Comparison of ENCODE assay signal across 22 cellular contexts in the genomic region with DNA sequence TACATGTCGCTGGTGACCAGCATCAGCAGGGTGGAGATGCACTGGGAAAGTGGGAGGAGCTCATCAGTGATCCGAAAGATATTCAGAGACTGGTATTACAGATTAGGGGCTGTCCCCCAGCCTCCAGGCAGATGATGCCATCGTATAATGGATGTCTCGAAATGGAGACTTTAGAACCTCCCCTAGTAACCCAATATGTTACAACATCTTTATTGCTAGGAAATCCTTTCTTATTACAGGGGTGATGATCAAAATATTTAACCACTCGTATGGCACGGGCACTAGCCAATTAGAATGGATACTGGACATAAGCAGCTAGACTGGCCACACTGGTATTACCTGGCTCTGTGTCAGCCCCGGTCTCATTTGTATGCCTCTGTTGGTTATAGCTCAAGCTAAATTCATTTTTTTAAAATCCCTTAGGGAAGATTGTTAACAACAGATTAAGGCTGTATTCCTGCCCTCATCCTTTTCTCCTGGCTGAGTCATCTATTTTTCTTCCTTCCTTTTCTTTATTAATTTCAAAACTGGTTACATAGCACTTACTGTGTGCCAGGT. TPM values are rescaled to one million over a fixed set of nuclear protein-coding genes. Genes with fewer than 3 reads are reported as not detected.
A peak's percentile ranks its signal among the peaks of the same experiment; 100 is the strongest.
DNase-seq lines count a peak whose midpoint lies in the region; ATAC-seq, FAIRE-seq and TF ChIP-seq lines count a peak whose summit lies in the region.
"Had no signal": no experiment of that assay in that cellular context is flagged by ENCODE, and none has a peak within 500 bp of the region (broad histone marks: within the 10 kb centered on the region; RNA-seq: fewer than 3 reads in every experiment).

No MANE protein-coding gene starts in this region.

- no peak overlapping the region for H3K27ac ChIP-seq in endothelial cell of umbilical vein (ENCODE audit: insufficient read depth, low read depth, low read length)
- H3K27ac ChIP-seq in neutrophil = peak overlapping the region; percentile 50
- no peak overlapping the region for H3K27ac ChIP-seq in coronary artery
- H3K27ac ChIP-seq in gastroesophageal sphincter = peak overlapping the region in 2 of 4 donors; percentile 56 to 70
- H3K27ac ChIP-seq: GM23248 had no signal

- no peaks in the 10 kb centered on the region for H3K9me1 ChIP-seq in endothelial cell of umbilical vein (replicated peaks; ENCODE audit: control insufficient read depth, extremely low read depth, insufficient read depth, low read length)

- H2AFZ ChIP-seq in endothelial cell of umbilical vein (ENCODE audit: low read depth, low read length) = no peak overlapping the region
- H2AFZ ChIP-seq: GM23248 had no signal

- CTCF ChIA-PET in MCF 10A (lab: Yijun Ruan, JAX) = interaction anchor here (0.6 to 20.7 kb wide), 8 partner anchors 9 to 196 kb away, joined by 3 to 766 read pairs (median 4); partner anchors contain the start of gene SLC7A8
- CTCF ChIA-PET in endothelial cell of umbilical vein (lab: Charles Lee) = interaction anchor here (0.8 to 14.5 kb wide), 5 partner anchors 9 to 53 kb away, joined by 3 to 1289 read pairs (median 6); partner anchors contain the start of gene SLC7A8
- CTCF ChIA-PET in activated naive CD4-positive, alpha-beta T cell treated with anti-CD3 and anti-CD28 coated beads for 36 hours (lab: Charles Lee) = interaction anchor here (0.9 to 4.5 kb wide), 6 partner anchors 8 to 107 kb away, joined by 3 to 24 read pairs (median 4); no protein-coding TSS in a partner anchor

- POLR2A ChIA-PET in MCF 10A (lab: Yijun Ruan, JAX) (interaction anchor here (0.6 to 2.2 kb wide), 12 partner anchors 9 to 172 kb away, joined by 3 to 11 read pairs (median 4); partner anchors contain the start of genes ACIN1, C14orf119 and SLC7A8), endothelial cell of umbilical vein (lab: Charles Lee) (no interaction called here)

- H3K9me3 ChIP-seq in endothelial cell of umbilical vein (replicated peaks; ENCODE audit: control insufficient read depth, insufficient read depth, low read length) (no peaks in the 10 kb centered on the region), neutrophil (no peaks in the 10 kb centered on the region), gastroesophageal sphincter (no peaks in the 10 kb centered on the region)
- H3K9me3 ChIP-seq: MG63 had no signal

- BruUV-seq in MCF 10A (replicated peaks; lab: Mats Ljungman, UMichigan) (no TSS peak), endothelial cell of umbilical vein (replicated peaks; lab: Mats Ljungman, UMichigan) (no TSS peak)

- dilution Hi-C loops in endothelial cell of umbilical vein (cut with MboI; ENCODE audit: extremely low pct_ligation_motif_present, low sequenced_read_pairs) = no loop called here

- 83 to 92% methylated on average over 7 of the region's 7 CpGs for whole genome bisulfite sequencing in gastroesophageal sphincter (ENCODE audit: low coverage in 1 of 2), 2 donors

- TF ChIP-seq POLR2A in endothelial cell of umbilical vein (IDR thresholded peaks at IDR 0.05; ENCODE audit: low read depth, low read length) (no peak), gastroesophageal sphincter (IDR thresholded peaks at IDR 0.05) (no peak)

- H3K79me2 ChIP-seq in endothelial cell of umbilical vein (ENCODE audit: control insufficient read depth, insufficient read depth, low read length) = no peaks in the 10 kb centered on the region

- H3K9me3 Mint-ChIP-seq in MCF 10A (ENCODE audit: unreplicated experiment) = no peaks in the 10 kb centered on the region
- no peaks in the 10 kb centered on the region for H3K9me3 Mint-ChIP-seq in activated naive CD4-positive, alpha-beta T cell treated with anti-CD3 and anti-CD28 coated beads for 36 hours
- H3K9me3 Mint-ChIP-seq: CD8-positive, alpha-beta memory T cell had no signal

- no peaks in the 10 kb centered on the region for H4K20me1 ChIP-seq in endothelial cell of umbilical vein (replicated peaks; ENCODE audit: control insufficient read depth, extremely low read depth, insufficient read depth, low read length)

- peaks cover 27% of the 10 kb centered on the region for H3K4me1 ChIP-seq in endothelial cell of umbilical vein (ENCODE audit: control insufficient read depth, extremely low read depth, insufficient read depth, low read length)
- H3K4me1 ChIP-seq in neutrophil (ENCODE audit: control insufficient read depth in 1 of 2, insufficient read depth in 1 of 2, low read depth in 1 of 2, low read length in 1 of 2) = peaks cover 47 to 49% of the 10 kb centered on the region in 2 experiments
- H3K4me1 ChIP-seq in gastroesophageal sphincter = peaks cover 0 to 32% (median 0%) of the 10 kb centered on the region in 3 donors

- intact Hi-C loops in MCF 10A (cut with micrococcal nuclease) = no loop called here
- intact Hi-C loops in endothelial cell of umbilical vein (cut with micrococcal nuclease) = no loop called here
- intact Hi-C loops in activated naive CD4-positive, alpha-beta T cell treated with anti-CD3 and anti-CD28 coated beads for 36 hours (cut with micrococcal nuclease) = loop anchor here (10.0 kb wide), 1 partner anchor 335 kb away; the partner anchor contains the start of gene NGDN

- H3K4me3 ChIP-seq in endothelial cell of umbilical vein (replicated peaks in 1 of 3; ENCODE audit: insufficient read depth in 1 of 3, low read depth in 1 of 3, low read length in 3 of 3) (no peak overlapping the region), neutrophil (ENCODE audit: low read depth in 1 of 2, low read length in 1 of 2) (no peak overlapping the region), coronary artery (no peak overlapping the region), gastroesophageal sphincter (no peak overlapping the region)
- H3K4me3 ChIP-seq: GM23248, MG63 had no signal

- TF ChIP-seq CTCF in MCF 10A (IDR thresholded peaks at IDR 0.05; ENCODE audit: unreplicated experiment) (no peak), endothelial cell of umbilical vein (IDR thresholded peaks at IDR 0.05; ENCODE audit: extremely low read depth in 1 of 2, insufficient read depth in 1 of 2, low read depth in 1 of 2, low read length in 2 of 2) (no peak), neutrophil (IDR thresholded peaks at IDR 0.05) (no peak), coronary artery (IDR thresholded peaks at IDR 0.05) (no peak), gastroesophageal sphincter (IDR thresholded peaks at IDR 0.05) (no peak)

- peak; percentile 73 for FAIRE-seq in endothelial cell of umbilical vein (lab: Jason Lieb, UNC)
- FAIRE-seq: D721Med had no signal

- H3K9ac ChIP-seq in endothelial cell of umbilical vein (replicated peaks; ENCODE audit: extremely low read depth, insufficient read depth, low read length) = no peak overlapping the region
- H3K9ac ChIP-seq: GM23248 had no signal

- peaks cover 26% of the 10 kb centered on the region for H3K4me1 Mint-ChIP-seq in MCF 10A (ENCODE audit: insufficient read depth, unreplicated experiment)
- H3K4me1 Mint-ChIP-seq in activated naive CD4-positive, alpha-beta T cell treated with anti-CD3 and anti-CD28 coated beads for 36 hours (ENCODE audit: low read depth) = peaks cover 1% of the 10 kb centered on the region

- ATAC-seq in gastroesophageal sphincter = no peak
- ATAC-seq: HCT116 had no signal

- H3K36me3 ChIP-seq in endothelial cell of umbilical vein (ENCODE audit: control insufficient read depth in 2 of 2, extremely low read depth in 1 of 2, insufficient read depth in 2 of 2, low read length in 2 of 2) (no peaks in the 10 kb centered on the region), neutrophil (no peaks in the 10 kb centered on the region), gastroesophageal sphincter (peaks cover 0 to 71% of the 10 kb centered on the region in 2 donors)
- H3K36me3 ChIP-seq: MG63 had no signal

- H3K27me3 ChIP-seq in endothelial cell of umbilical vein (ENCODE audit: control insufficient read depth in 2 of 2, insufficient read depth in 2 of 2, low read length in 2 of 2) (no peaks in the 10 kb centered on the region), neutrophil (no peaks in the 10 kb centered on the region), gastroesophageal sphincter (no peaks in the 10 kb centered on the region)
- H3K27me3 ChIP-seq: MG63 had no signal

- H3K4me3 Mint-ChIP-seq in MCF 10A (ENCODE audit: unreplicated experiment) = no peak overlapping the region
- H3K4me3 Mint-ChIP-seq in activated naive CD4-positive, alpha-beta T cell treated with anti-CD3 and anti-CD28 coated beads for 36 hours = no peak overlapping the region
- H3K4me3 Mint-ChIP-seq: CD8-positive, alpha-beta memory T cell had no signal

- in situ Hi-C loops in T47D (cut with HindIII; ENCODE audit: low pct_unique_long_range_greater_than_20kb, low sequenced_read_pairs) = no loop called here

- no peak for TF ChIP-seq EP300 in gastroesophageal sphincter (IDR thresholded peaks at IDR 0.05)

- H3K36me3 Mint-ChIP-seq in MCF 10A (ENCODE audit: insufficient read depth, unreplicated experiment) = no peaks in the 10 kb centered on the region
- no peaks in the 10 kb centered on the region for H3K36me3 Mint-ChIP-seq in activated naive CD4-positive, alpha-beta T cell treated with anti-CD3 and anti-CD28 coated beads for 36 hours (ENCODE audit: low read depth)
- H3K36me3 Mint-ChIP-seq: CD8-positive, alpha-beta memory T cell had no signal

- peak; percentile 75 to 90 for DNase-seq in T47D (ENCODE audit: low read depth in 1 of 2, low spot score in 1 of 2)
- DNase-seq in MCF 10A (ENCODE audit: unreplicated experiment) = no peak
- DNase-seq in endothelial cell of umbilical vein (ENCODE audit: low read depth, low spot score) = peak; percentile 57
- DNase-seq in activated naive CD4-positive, alpha-beta T cell treated with anti-CD3 and anti-CD28 coated beads for 36 hours = no peak
- no peak for DNase-seq in coronary artery (ENCODE audit: low spot score)
- DNase-seq in foreskin melanocyte = no peak
- DNase-seq: CD8-positive, alpha-beta memory T cell; DMS79; GM23248; KBM-7; MG63; NCI-H1092; NCI-H146; NCI-H2081; NCI-H748 treated with DMSO at 0.1 percent for 48 hours had no signal

- H3K27me3 Mint-ChIP-seq in MCF 10A (ENCODE audit: insufficient read depth, unreplicated experiment) = no peaks in the 10 kb centered on the region
- H3K27me3 Mint-ChIP-seq in activated naive CD4-positive, alpha-beta T cell treated with anti-CD3 and anti-CD28 coated beads for 36 hours (ENCODE audit: low read depth) = no peaks in the 10 kb centered on the region

- no peak overlapping the region for H3K27ac Mint-ChIP-seq in MCF 10A (ENCODE audit: low read depth, unreplicated experiment)
- no peak overlapping the region for H3K27ac Mint-ChIP-seq in activated naive CD4-positive, alpha-beta T cell treated with anti-CD3 and anti-CD28 coated beads for 36 hours
- H3K27ac Mint-ChIP-seq: CD8-positive, alpha-beta memory T cell had no signal

- H3K4me2 ChIP-seq in endothelial cell of umbilical vein (ENCODE audit: insufficient read depth, low read length) = peak overlapping the region; percentile 31

RNA-seq across cellular contexts. Expression of gene CEBPE, which starts 10.8 kb away (rescaled TPM):
- total RNA-seq in MCF 10A (2022) (not detected in 2 replicates), endothelial cell of umbilical vein (not detected in 2 replicates), gastroesophageal sphincter (not detected)
- polyA plus RNA-seq in endothelial cell of umbilical vein = not detected in 2 replicates
- polyA plus RNA-seq in endothelial cell of umbilical vein (2011; cell fraction: cytosol; rRNA removed) = not detected in 2 replicates
- polyA plus RNA-seq in endothelial cell of umbilical vein (2011; cell fraction: nucleus; rRNA removed) = not detected in 2 replicates
- polyA plus RNA-seq in endothelial cell of umbilical vein (2012) = not detected in 2 replicates
- polyA minus RNA-seq in endothelial cell of umbilical vein = not detected in 2 replicates
- polyA minus RNA-seq in endothelial cell of umbilical vein (2011; cell fraction: cytosol; rRNA and poly(A)+ RNA removed) = not detected
- not detected in 2 replicates for polyA minus RNA-seq in endothelial cell of umbilical vein (2011; cell fraction: nucleus; rRNA and poly(A)+ RNA removed)
- under 1 TPM; 0.37 to 0.43 TPM for total RNA-seq in activated naive CD4-positive, alpha-beta T cell treated with anti-CD3 and anti-CD28 coated beads for 36 hours
- total RNA-seq: A172, GM23248, NCI-H460 had no signal
- polyA plus RNA-seq: BJ; CD8-positive, alpha-beta memory T cell; GM23248 had no signal

RNA-seq across cellular contexts. Expression of gene CIROP, which starts 25.0 kb away (rescaled TPM):
- total RNA-seq in MCF 10A (2022) = not detected in 2 replicates
- total RNA-seq in endothelial cell of umbilical vein = not detected in 2 replicates
- not detected in 2 replicates for polyA plus RNA-seq in endothelial cell of umbilical vein
- polyA plus RNA-seq in endothelial cell of umbilical vein (2011; cell fraction: cytosol; rRNA removed) = not detected in 2 replicates
- not detected in 2 replicates for polyA plus RNA-seq in endothelial cell of umbilical vein (2011; cell fraction: nucleus; rRNA removed)
- not detected in 2 replicates for polyA plus RNA-seq in endothelial cell of umbilical vein (2012)
- polyA minus RNA-seq in endothelial cell of umbilical vein = not detected in 2 replicates
- polyA minus RNA-seq in endothelial cell of umbilical vein (2011; cell fraction: cytosol; rRNA and poly(A)+ RNA removed) = not detected
- polyA minus RNA-seq in endothelial cell of umbilical vein (2011; cell fraction: nucleus; rRNA and poly(A)+ RNA removed) = not detected in 2 replicates
- not detected for total RNA-seq in activated naive CD4-positive, alpha-beta T cell treated with anti-CD3 and anti-CD28 coated beads for 36 hours
- total RNA-seq in gastroesophageal sphincter = under 1 TPM in 2 of 4 donors, not detected in 2; 0.13 to 0.31 TPM
- total RNA-seq: A172; CD8-positive, alpha-beta memory T cell; GM23248; NCI-H460 had no signal
- polyA plus RNA-seq: CD8-positive, alpha-beta memory T cell; GM23248 had no signal

RNA-seq across cellular contexts. Expression of gene C14orf119, which starts 34.5 kb away (rescaled TPM):
- total RNA-seq in MCF 10A (2022) = 39.6 and 54.8 TPM in 2 replicates
- 55.5 and 58.3 TPM in 2 replicates for total RNA-seq in endothelial cell of umbilical vein
- 60.5 and 78.7 TPM in 2 replicates for polyA plus RNA-seq in endothelial cell of umbilical vein
- polyA plus RNA-seq in endothelial cell of umbilical vein (2011; cell fraction: cytosol; rRNA removed) = 62.7 and 64.0 TPM in 2 replicates
- polyA plus RNA-seq in endothelial cell of umbilical vein (2011; cell fraction: nucleus; rRNA removed) = 35.3 and 36.9 TPM in 2 replicates
- 55.9 and 63.8 TPM in 2 replicates for polyA plus RNA-seq in endothelial cell of umbilical vein (2012)
- 83.3 and 87.7 TPM in 2 replicates for polyA minus RNA-seq in endothelial cell of umbilical vein
- 22.7 TPM for polyA minus RNA-seq in endothelial cell of umbilical vein (2011; cell fraction: cytosol; rRNA and poly(A)+ RNA removed)
- polyA minus RNA-seq in endothelial cell of umbilical vein (2011; cell fraction: nucleus; rRNA and poly(A)+ RNA removed) = 9.8 and 21.1 TPM in 2 replicates
- total RNA-seq in activated naive CD4-positive, alpha-beta T cell treated with anti-CD3 and anti-CD28 coated beads for 36 hours = 10 to 100 TPM; 39.8 to 44.2 TPM
- total RNA-seq in gastroesophageal sphincter = 10 to 100 TPM; 31.3 to 38.2 (median 33.4) TPM

RNA-seq across cellular contexts. Expression of gene ACIN1, which starts 34.9 kb away (rescaled TPM):
- total RNA-seq in MCF 10A (2022) (197 and 213 TPM in 2 replicates), endothelial cell of umbilical vein (220 and 240 TPM in 2 replicates), gastroesophageal sphincter (100 to 1,000 TPM in 1 of 4 donors, 10 to 100 TPM in 3; 55.7 to 121 (median 91.8) TPM)
- 136 and 146 TPM in 2 replicates for polyA plus RNA-seq in endothelial cell of umbilical vein
- 91.2 and 98.2 TPM in 2 replicates for polyA plus RNA-seq in endothelial cell of umbilical vein (2011; cell fraction: cytosol; rRNA removed)
- 821 and 966 TPM in 2 replicates for polyA plus RNA-seq in endothelial cell of umbilical vein (2011; cell fraction: nucleus; rRNA removed)
- 112 and 141 TPM in 2 replicates for polyA plus RNA-seq in endothelial cell of umbilical vein (2012)
- polyA minus RNA-seq in endothelial cell of umbilical vein = 185 and 201 TPM in 2 replicates
- 46.6 TPM for polyA minus RNA-seq in endothelial cell of umbilical vein (2011; cell fraction: cytosol; rRNA and poly(A)+ RNA removed)
- polyA minus RNA-seq in endothelial cell of umbilical vein (2011; cell fraction: nucleus; rRNA and poly(A)+ RNA removed) = 229 and 315 TPM in 2 replicates
- 100 to 1,000 TPM; 152 to 156 TPM for total RNA-seq in activated naive CD4-positive, alpha-beta T cell treated with anti-CD3 and anti-CD28 coated beads for 36 hours

RNA-seq across cellular contexts. Expression of gene SLC7A8, which starts 53.6 kb away (rescaled TPM):
- total RNA-seq in MCF 10A (2022) (1.5 and 2.4 TPM in 2 replicates), endothelial cell of umbilical vein (1.1 and 1.6 TPM in 2 replicates), gastroesophageal sphincter (10 to 100 TPM; 21.6 to 56.7 (median 32.2) TPM)
- polyA plus RNA-seq in endothelial cell of umbilical vein = 0.76 and 0.88 TPM in 2 replicates
- polyA plus RNA-seq in endothelial cell of umbilical vein (2011; cell fraction: cytosol; rRNA removed) = 0.56 and 0.61 TPM in 2 replicates
- polyA plus RNA-seq in endothelial cell of umbilical vein (2011; cell fraction: nucleus; rRNA removed) = 0.57 and 1.0 TPM in 2 replicates
- 2.7 and 16.6 TPM in 2 replicates for polyA plus RNA-seq in endothelial cell of umbilical vein (2012)
- polyA minus RNA-seq in endothelial cell of umbilical vein = 1.9 and 3.4 TPM in 2 replicates
- not detected for polyA minus RNA-seq in endothelial cell of umbilical vein (2011; cell fraction: cytosol; rRNA and poly(A)+ RNA removed)
- polyA minus RNA-seq in endothelial cell of umbilical vein (2011; cell fraction: nucleus; rRNA and poly(A)+ RNA removed) = 0.24 and 0.29 TPM in 2 replicates
- total RNA-seq in activated naive CD4-positive, alpha-beta T cell treated with anti-CD3 and anti-CD28 coated beads for 36 hours = 1 to 10 TPM in 1 of 2 experiments, under 1 TPM in 1; 0.79 to 1.1 TPM

Comparison
In these comparisons a context has a peak if more than half of its experiments do, and no peak if none do; other contexts are left out.
1. DNase-seq: peak in T47D (2 of 2) and endothelial cell of umbilical vein (single experiment); none in MCF 10A (single experiment), activated naive CD4-positive, alpha-beta T cell treated with anti-CD3 and anti-CD28 coated beads for 36 hours (single experiment), coronary artery (single experiment) and foreskin melanocyte (single experiment).